ENCODE assay signal across 21 cellular contexts in genomic region chrX:53018627-53019026, GRCh38. TPM values are rescaled to one million over a fixed set of nuclear protein-coding genes. Genes with fewer than 3 reads are reported as not detected.
DNase-seq lines count a peak whose midpoint lies in the region; TF ChIP-seq lines count a peak whose summit lies in the region.
"Had no signal": no experiment of that assay in that cellular context is flagged by ENCODE, and none has a peak within 500 bp of the region (broad histone marks: within the 10 kb centered on the region; RNA-seq: fewer than 3 reads in every experiment).

No MANE protein-coding gene starts in this region.

- no peaks in the 10 kb centered on the region for H3K9me3 Mint-ChIP-seq in activated naive CD8-positive, alpha-beta T cell treated with anti-CD3 and anti-CD28 coated beads for 36 hours
- H3K9me3 Mint-ChIP-seq: activated CD4-positive, alpha-beta T cell treated with anti-CD3 and anti-CD28 coated beads, Interleukin-2, amount 10 ng/mL, durations not matched to agents 7 days and 5 days; T-cell had no signal

- no peak overlapping the region for H3K27ac Mint-ChIP-seq in activated naive CD8-positive, alpha-beta T cell treated with anti-CD3 and anti-CD28 coated beads for 36 hours
- H3K27ac Mint-ChIP-seq: activated CD4-positive, alpha-beta T cell treated with anti-CD3 and anti-CD28 coated beads, Interleukin-2, amount 10 ng/mL, durations not matched to agents 7 days and 5 days; nephron progenitor cell; T-cell had no signal

- H3K4me1 Mint-ChIP-seq in activated naive CD8-positive, alpha-beta T cell treated with anti-CD3 and anti-CD28 coated beads for 36 hours: no peaks in the 10 kb centered on the region
- H3K4me1 Mint-ChIP-seq: activated CD4-positive, alpha-beta T cell treated with anti-CD3 and anti-CD28 coated beads, Interleukin-2, amount 10 ng/mL, durations not matched to agents 7 days and 5 days; T-cell had no signal

- H3K36me3 Mint-ChIP-seq in activated naive CD8-positive, alpha-beta T cell treated with anti-CD3 and anti-CD28 coated beads for 36 hours: no peaks in the 10 kb centered on the region
- H3K36me3 Mint-ChIP-seq: T-cell had no signal

- no peak overlapping the region for H3K4me3 Mint-ChIP-seq in activated naive CD8-positive, alpha-beta T cell treated with anti-CD3 and anti-CD28 coated beads for 36 hours
- H3K4me3 Mint-ChIP-seq: activated CD4-positive, alpha-beta T cell treated with anti-CD3 and anti-CD28 coated beads, Interleukin-2, amount 10 ng/mL, durations not matched to agents 7 days and 5 days; nephron progenitor cell; T-cell had no signal

- H3K27me3 Mint-ChIP-seq in activated naive CD8-positive, alpha-beta T cell treated with anti-CD3 and anti-CD28 coated beads for 36 hours: peaks cover 8% of the 10 kb centered on the region

- in situ Hi-C loops in GM13976 (cut with MboI; ENCODE audit: low sequenced_read_pairs, unreplicated experiment): no loop called here

- H3K27me3 ChIP-seq in H7 (ENCODE audit: control insufficient read depth, insufficient read depth, low read length): no peaks in the 10 kb centered on the region

- DNase-seq in DMS79 treated with DMSO at 0.1 percent for 48 hours (lab: John Stamatoyannopoulos, UW) (peak; percentile 4), DMS79 (lab: John Stamatoyannopoulos, UW) (no peak), H7 (peak; percentile 44), OCI-M1 (lab: John Stamatoyannopoulos, UW) (peak; percentile 18), fibroblast of pulmonary artery (ENCODE audit: low read depth) (no peak), GM13976 (ENCODE audit: low spot score) (no peak), iPS-NIHi11 (ENCODE audit: low spot score) (no peak)
- DNase-seq in activated naive CD8-positive, alpha-beta T cell treated with anti-CD3 and anti-CD28 coated beads for 36 hours: no peak
- DNase-seq: activated CD4-positive, alpha-beta T cell treated with anti-CD3 and anti-CD28 coated beads, Interleukin-2, amount 10 ng/mL, durations not matched to agents 7 days and 5 days; activated CD8-positive, alpha-beta memory T cell treated with anti-CD3 and anti-CD28 coated beads, Interleukin-2, amount 50 U/mL, for 4 hours; activated gamma-delta T cell; caudate nucleus; left lung; MV-4-11; NCI-H2171 treated with DMSO at 0.1 percent for 48 hours; nephron progenitor cell; psoas muscle; stimulated activated CD4-positive, alpha-beta T cell treated with anti-CD3 and anti-CD28 coated beads, Interleukin-4, amount 100 ng/mL, for 24 hours; T-cell had no signal

- no peaks in the 10 kb centered on the region for H3K36me3 ChIP-seq in H7 (replicated peaks; ENCODE audit: control insufficient read depth, insufficient read depth, low read length)
- H3K36me3 ChIP-seq: left lung had no signal

- TF ChIP-seq CTCF in fibroblast of pulmonary artery (IDR thresholded peaks at IDR 0.05; ENCODE audit: low read length, missing control alignments) (peak; percentile 6), GM13976 (IDR thresholded peaks at IDR 0.05; ENCODE audit: borderline replicate concordance, control extremely low read depth, extremely low read depth, insufficient read depth, missing control alignments) (no peak)

- H3K4me3 ChIP-seq in H7 (ENCODE audit: insufficient read depth, low read depth, low read length) (no peak overlapping the region), fibroblast of pulmonary artery (replicated peaks; ENCODE audit: low read depth, low read length) (no peak overlapping the region)
- H3K4me3 ChIP-seq: K562, left lung, psoas muscle, smooth muscle cell had no signal

RNA-seq across cellular contexts. Expression of gene GPR173, which starts 30.0 kb away (rescaled TPM):
- 3.4 and 3.6 TPM in 2 replicates for total RNA-seq in H7 (2014; rRNA removed; shearing (Covaris generic))
- total RNA-seq in activated naive CD8-positive, alpha-beta T cell treated with anti-CD3 and anti-CD28 coated beads for 36 hours: under 1 TPM; 0.56 to 0.64 TPM
- total RNA-seq: activated CD4-positive, alpha-beta T cell treated with anti-CD3 and anti-CD28 coated beads, Interleukin-2, amount 10 ng/mL, durations not matched to agents 7 days and 5 days; K562 had no signal

Comparison
In these comparisons a context has a peak if more than half of its experiments do, and no peak if none do; other contexts are left out.
1. DNase-seq: peak in DMS79 treated with DMSO at 0.1 percent for 48 hours (single experiment), H7 (single experiment) and OCI-M1 (single experiment); none in DMS79 (single experiment), fibroblast of pulmonary artery (single experiment), activated naive CD8-positive, alpha-beta T cell treated with anti-CD3 and anti-CD28 coated beads for 36 hours (single experiment), GM13976 (single experiment) and iPS-NIHi11 (single experiment).